Comparison of ENCODE assay signal across 28 cellular contexts in the genomic region with DNA sequence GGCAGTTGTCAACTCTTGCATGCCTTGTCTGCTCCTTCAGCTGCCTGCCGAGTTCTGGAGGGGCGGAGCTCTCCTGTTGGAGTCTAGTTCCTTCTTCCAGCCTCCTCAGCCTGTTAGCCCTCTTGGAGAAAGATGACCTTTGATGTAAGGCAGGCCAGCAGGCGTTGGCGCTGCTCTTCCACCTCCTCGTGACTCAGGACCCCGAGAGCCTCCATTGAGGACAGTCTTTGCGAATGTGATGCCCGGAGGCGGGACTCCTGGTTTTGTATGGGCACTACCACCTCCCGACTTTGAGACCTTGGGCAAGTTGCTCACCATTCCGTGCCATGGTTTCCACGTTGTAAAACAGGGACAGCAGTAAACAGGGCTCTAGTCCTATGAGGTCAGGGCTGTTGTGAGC.
"Had no signal": no experiment of that assay in that cellular context is flagged by ENCODE, and none has a peak within 500 bp of the region (broad histone marks: within the 10 kb centered on the region; RNA-seq: fewer than 3 reads in every experiment).

No MANE protein-coding gene starts in this region.

- H3K27me3 ChIP-seq: colonic mucosa, esophagus squamous epithelium, heart right ventricle, ovary, sigmoid colon, stomach, thyroid gland had no signal

- H3K9me3 Mint-ChIP-seq: dendritic cell treated with granulocyte-macrophage colony-stimulating factor and Interleukin-4, amounts not matched to agents 40 ng/mL and 50 ng/mL, for 4 days had no signal

- H3K4me1 ChIP-seq: colonic mucosa, esophagus squamous epithelium, heart right ventricle, psoas muscle, sigmoid colon, stomach, thyroid gland had no signal

- DNase-seq: cerebellar nuclear complex; colonic mucosa; effector CD8-positive, alpha-beta T cell; esophagus squamous epithelium; foreskin melanocyte; glutamatergic neuron; heart right ventricle; hippocampal formation; immature natural killer cell; islet precursor cell; kidney glomerular epithelial cell; mesenchymal stem cell; midbrain; naive thymus-derived CD4-positive, alpha-beta T cell; occipital lobe; ovary; psoas muscle; right cardiac atrium; sigmoid colon; stimulated activated CD4-positive, alpha-beta T cell treated with anti-CD3 and anti-CD28 coated beads, Interleukin-2, amount 100 ng/mL, for 24 hours; stimulated activated CD4-positive, alpha-beta T cell treated with anti-CD3 and anti-CD28 coated beads, Interleukin-4, amount 100 ng/mL, for 24 hours; stimulated activated naive CD4-positive, alpha-beta T cell treated with Interleukin-2 at 50 U/mL for 16 hours; stomach; thyroid gland had no signal

- H3K4me1 Mint-ChIP-seq: immature natural killer cell; naive thymus-derived CD4-positive, alpha-beta T cell; stimulated activated effector memory CD8-positive, alpha-beta T cell treated with anti-CD3 and anti-CD28 coated beads, Interleukin-12 subunit alpha, Interleukin-12 subunit beta, amount 100 ng/mL, for 72 hours had no signal

- ATAC-seq: heart right ventricle; left lobe of liver; naive thymus-derived CD4-positive, alpha-beta T cell; psoas muscle; right cardiac atrium; stimulated activated effector memory CD8-positive, alpha-beta T cell treated with anti-CD3 and anti-CD28 coated beads, Interleukin-12 subunit alpha, Interleukin-12 subunit beta, amount 100 ng/mL, for 72 hours had no signal

- H3K9me3 ChIP-seq: colonic mucosa, esophagus squamous epithelium, heart right ventricle, ovary, psoas muscle, sigmoid colon, stomach, thyroid gland had no signal

- H3K4me3 Mint-ChIP-seq: dendritic cell treated with granulocyte-macrophage colony-stimulating factor and Interleukin-4, amounts not matched to agents 40 ng/mL and 50 ng/mL, for 4 days; immature natural killer cell; naive thymus-derived CD4-positive, alpha-beta T cell; nephron; stimulated activated effector memory CD8-positive, alpha-beta T cell treated with anti-CD3 and anti-CD28 coated beads, Interleukin-12 subunit alpha, Interleukin-12 subunit beta, amount 100 ng/mL, for 72 hours had no signal

- H3K27ac ChIP-seq: colonic mucosa, esophagus squamous epithelium, heart right ventricle, ovary, psoas muscle, sigmoid colon, stomach, thyroid gland had no signal

- H3K36me3 Mint-ChIP-seq: immature natural killer cell; stimulated activated effector memory CD8-positive, alpha-beta T cell treated with anti-CD3 and anti-CD28 coated beads, Interleukin-12 subunit alpha, Interleukin-12 subunit beta, amount 100 ng/mL, for 72 hours had no signal

- H3K27me3 Mint-ChIP-seq: dendritic cell treated with granulocyte-macrophage colony-stimulating factor and Interleukin-4, amounts not matched to agents 40 ng/mL and 50 ng/mL, for 4 days had no signal

- H3K27ac Mint-ChIP-seq: dendritic cell treated with granulocyte-macrophage colony-stimulating factor and Interleukin-4, amounts not matched to agents 40 ng/mL and 50 ng/mL, for 4 days; immature natural killer cell; naive thymus-derived CD4-positive, alpha-beta T cell; nephron; stimulated activated effector memory CD8-positive, alpha-beta T cell treated with anti-CD3 and anti-CD28 coated beads, Interleukin-12 subunit alpha, Interleukin-12 subunit beta, amount 100 ng/mL, for 72 hours had no signal
